In the genomic region with DNA sequence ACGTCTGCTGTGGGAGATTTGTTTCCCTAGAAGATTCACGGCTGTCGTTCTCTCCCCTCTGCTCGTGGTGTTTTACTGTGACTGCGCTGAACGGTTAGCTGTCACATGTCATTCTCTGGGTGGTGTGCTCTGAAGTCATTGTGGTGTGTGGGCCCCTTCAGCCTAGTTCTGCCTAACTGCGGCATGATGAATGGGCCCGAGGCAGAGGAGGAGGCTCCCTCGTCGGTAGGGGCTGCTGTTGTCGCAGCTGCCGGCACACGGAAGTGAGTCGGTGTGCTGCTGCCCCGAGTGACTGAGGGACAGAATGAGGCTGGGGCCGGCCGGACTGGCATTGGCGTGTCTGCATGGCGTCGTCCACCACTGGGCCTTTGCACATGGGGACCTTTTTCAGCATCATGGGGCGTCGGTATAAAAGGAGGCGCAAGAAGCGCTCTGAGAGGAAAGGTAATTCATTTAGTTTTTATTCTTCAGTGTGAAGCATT, we compare ENCODE assay signal across 8 cellular contexts.
DNase-seq lines count a peak whose midpoint lies in the region; ATAC-seq and TF ChIP-seq lines count a peak whose summit lies in the region.

No MANE protein-coding gene starts in this region.

- H3K9me2 ChIP-seq in OCI-LY1 (ENCODE audit: low read depth, low read length) = no peaks in the 10 kb centered on the region

- H3K4me1 ChIP-seq in DND-41 (ENCODE audit: insufficient read depth, low read length) (peaks cover 47% of the 10 kb centered on the region), OCI-LY1 (ENCODE audit: insufficient read depth, low read length, severe bottlenecking) (peaks cover 5% of the 10 kb centered on the region)

- CTCF ChIA-PET in MCF 10A (lab: Yijun Ruan, JAX) = interaction anchor here (0.6 to 2.1 kb wide), 3 partner anchors 14 to 287 kb away, joined by 3 to 8 read pairs (median 5); no protein-coding TSS in a partner anchor

- H4K20me1 ChIP-seq in DND-41 (ENCODE audit: insufficient read depth, low read length) = peaks cover 70% of the 10 kb centered on the region
- no peaks in the 10 kb centered on the region for H4K20me1 ChIP-seq in OCI-LY1 (ENCODE audit: insufficient read depth, low read length)

- H3K4me2 ChIP-seq in DND-41 (ENCODE audit: insufficient read depth, low read length) (peak overlapping the region; percentile 58), OCI-LY1 (ENCODE audit: low read length) (no peak overlapping the region)

- H3K36me3 ChIP-seq in DND-41 (ENCODE audit: insufficient read depth, low read length) = no peaks in the 10 kb centered on the region; the same call in 1 of the 2 replicates
- no peaks in the 10 kb centered on the region for H3K36me3 ChIP-seq in OCI-LY1 (ENCODE audit: insufficient read depth, low read length)

- H3K27me3 Mint-ChIP-seq in MCF 10A (ENCODE audit: insufficient read depth, unreplicated experiment) = no peaks in the 10 kb centered on the region

- H3K27ac ChIP-seq in DND-41 (ENCODE audit: low read length) = 0 out of 2 replicates have a peak overlapping the region, but pooled peaks have one; percentile 40
- no peak overlapping the region for H3K27ac ChIP-seq in OCI-LY1 (ENCODE audit: low read depth, low read length, poor library complexity, severe bottlenecking)

- H3K4me1 Mint-ChIP-seq in MCF 10A (ENCODE audit: insufficient read depth, unreplicated experiment) = peaks cover 24% of the 10 kb centered on the region

- DNase-seq in DND-41 = peak; percentile 85
- DNase-seq in activated T-cell treated with anti-CD3 and anti-CD28 coated beads, Interleukin-2, amount 50 U/mL, for 48 hours = peak; percentile 74 to 80
- DNase-seq in left ventricle myocardium superior = peak; percentile 60
- peak; percentile 13 to 38 for DNase-seq in stimulated activated CD4-positive, alpha-beta T cell treated with anti-CD3 and anti-CD28 coated beads, Interleukin-1b, Interleukin-23, amount 100 ng/mL, for 1 hour (ENCODE audit: low read depth in 2 of 2)
- DNase-seq in NCI-H524 treated with DMSO at 0.1 percent for 48 hours (lab: John Stamatoyannopoulos, UW) = no peak
- no peak for DNase-seq in MCF 10A (ENCODE audit: unreplicated experiment)
- no peak for DNase-seq in HPDE6-E6E7 (ENCODE audit: extremely low spot score)

- H3K4me3 ChIP-seq in DND-41 (ENCODE audit: low read depth in 1 of 2, low read length in 2 of 2) (peak overlapping the region in 1 of 2 experiments; percentile 35; a peak in 2 of 4 replicates), OCI-LY1 (ENCODE audit: low read depth, low read length, poor library complexity, severe bottlenecking) (no peak overlapping the region)

- H3K36me3 Mint-ChIP-seq in MCF 10A (ENCODE audit: insufficient read depth, unreplicated experiment) = peaks cover 9% of the 10 kb centered on the region

- H2AFZ ChIP-seq in DND-41 (ENCODE audit: low read depth, low read length) (no peak overlapping the region), OCI-LY1 (ENCODE audit: low read length) (no peak overlapping the region)

- H3K9me3 Mint-ChIP-seq in MCF 10A (ENCODE audit: unreplicated experiment) = no peaks in the 10 kb centered on the region

- H3K27ac Mint-ChIP-seq in MCF 10A (ENCODE audit: low read depth, unreplicated experiment) = no peak overlapping the region

- H3K79me2 ChIP-seq in DND-41 (ENCODE audit: insufficient read depth, low read length) = no peaks in the 10 kb centered on the region
- no peaks in the 10 kb centered on the region for H3K79me2 ChIP-seq in OCI-LY1 (ENCODE audit: insufficient read depth, low read length)

- H3F3A ChIP-seq in OCI-LY1 (ENCODE audit: insufficient read depth, low read length) = no peaks in the 10 kb centered on the region

- H3K9me3 ChIP-seq in DND-41 (ENCODE audit: insufficient read depth, low read length, severe bottlenecking) (no peaks in the 10 kb centered on the region), OCI-LY1 (ENCODE audit: low read length) (no peaks in the 10 kb centered on the region)

- intact Hi-C loops in left ventricle myocardium superior (cut with micrococcal nuclease) = no loop called here
- intact Hi-C loops in MCF 10A (cut with micrococcal nuclease) = no loop called here

- H3K4me3 Mint-ChIP-seq in MCF 10A (ENCODE audit: unreplicated experiment) = no peak overlapping the region

- TF ChIP-seq CTCF in DND-41 (IDR thresholded peaks at IDR 0.05; ENCODE audit: borderline replicate concordance, extremely low read depth, low read length, poor library complexity, severe bottlenecking) (peak; percentile 94), OCI-LY1 (IDR thresholded peaks at IDR 0.05; ENCODE audit: low read length) (peak; percentile 80), MCF 10A (IDR thresholded peaks at IDR 0.05; ENCODE audit: unreplicated experiment) (no peak)

- peak overlapping the region; percentile 13; the same call in 1 of the 2 replicates for H3K9ac ChIP-seq in DND-41 (ENCODE audit: low read depth, low read length)
- H3K9ac ChIP-seq in OCI-LY1 (ENCODE audit: low read length) = no peak overlapping the region

- POLR2A ChIA-PET in MCF 10A (lab: Yijun Ruan, JAX) = no interaction called here

- ATAC-seq in DND-41 (ENCODE audit: insufficient read depth, low read depth) = peak; percentile 91
- peak; percentile 51 for ATAC-seq in left ventricle myocardium superior

- H3K27me3 ChIP-seq in DND-41 (ENCODE audit: insufficient read depth, low read length, poor library complexity) = no peaks in the 10 kb centered on the region
- H3K27me3 ChIP-seq in OCI-LY1 (ENCODE audit: insufficient read depth, low read length) = no peaks in the 10 kb centered on the region; the same call in 1 of the 2 replicates

- no TSS peak for BruUV-seq in MCF 10A (replicated peaks; lab: Mats Ljungman, UMichigan)

Comparison
In these comparisons a context has a peak if more than half of its experiments do, and no peak if none do; other contexts are left out.
1. DNase-seq: peak in DND-41 (single experiment), activated T-cell treated with anti-CD3 and anti-CD28 coated beads, Interleukin-2, amount 50 U/mL, for 48 hours (2 of 2), left ventricle myocardium superior (single experiment) and stimulated activated CD4-positive, alpha-beta T cell treated with anti-CD3 and anti-CD28 coated beads, Interleukin-1b, Interleukin-23, amount 100 ng/mL, for 1 hour (2 of 2); none in NCI-H524 treated with DMSO at 0.1 percent for 48 hours (single experiment), MCF 10A (single experiment) and HPDE6-E6E7 (single experiment).